31 cellular contexts compared by ENCODE assay signal in genomic region chr15:65991721-65992472, GRCh38.
"Had no signal": no experiment of that assay in that cellular context is flagged by ENCODE, and none has a peak within 500 bp of the region (broad histone marks: within the 10 kb centered on the region; RNA-seq: fewer than 3 reads in every experiment).

No MANE protein-coding gene starts in this region.

- H3K36me3 ChIP-seq: adrenal gland, breast epithelium, SJCRH30 had no signal

- ATAC-seq: activated CD4-positive, CD25-positive, alpha-beta regulatory T cell treated with anti-CD3 and anti-CD28 coated beads, Interleukin-2, amount 50 U/mL, for 24 hours; activated CD8-positive, alpha-beta T cell treated with anti-CD3 and anti-CD28 coated beads for 36 hours; K562; Panc1 had no signal

- H3K9me3 Mint-ChIP-seq: activated CD8-positive, alpha-beta T cell treated with anti-CD3 and anti-CD28 coated beads for 36 hours; activated naive CD4-positive, alpha-beta T cell treated with anti-CD3 and anti-CD28 coated beads, Interleukin-2, amount 10 ng/mL, durations not matched to agents 7 days and 5 days; activated naive CD8-positive, alpha-beta T cell treated with anti-CD3 and anti-CD28 coated beads, Interleukin-2, amount 10 ng/mL, durations not matched to agents 7 days and 5 days; activated T-cell treated with anti-CD3 and anti-CD28 coated beads, Interleukin-2, amount 50 U/mL, for 72 hours; activated T-helper 2 cell treated with anti-CD3 and anti-CD28 coated beads, Interferon-gamma antibody, Interleukin-2, Interleukin-4, amounts not matched to agents 10 μg/mL and 5 μg/mL and 100 μg/mL, durations not matched to agents 14 hours and 24 hours and 36 hours; T-helper 1 cell treated with Interleukin-12 subunit alpha and Interleukin-12 subunit beta and Interleukin-4 antibody, amounts not matched to agents 30 μg/mL and 1 μg/mL, for 36 hours had no signal

- H3K27ac Mint-ChIP-seq: activated CD8-positive, alpha-beta T cell treated with anti-CD3 and anti-CD28 coated beads for 36 hours; activated naive CD4-positive, alpha-beta T cell treated with anti-CD3 and anti-CD28 coated beads, Interleukin-2, amount 10 ng/mL, durations not matched to agents 7 days and 5 days; activated naive CD8-positive, alpha-beta T cell treated with anti-CD3 and anti-CD28 coated beads, Interleukin-2, amount 10 ng/mL, durations not matched to agents 7 days and 5 days; activated T-cell treated with anti-CD3 and anti-CD28 coated beads, Interleukin-2, amount 50 U/mL, for 72 hours; activated T-helper 2 cell treated with anti-CD3 and anti-CD28 coated beads, Interferon-gamma antibody, Interleukin-2, Interleukin-4, amounts not matched to agents 10 μg/mL and 5 μg/mL and 100 μg/mL, durations not matched to agents 14 hours and 24 hours and 36 hours; T-helper 1 cell treated with Interleukin-12 subunit alpha and Interleukin-12 subunit beta and Interleukin-4 antibody, amounts not matched to agents 30 μg/mL and 1 μg/mL, for 36 hours had no signal

- H3K9me3 ChIP-seq: adrenal gland, breast epithelium, SJCRH30 had no signal

- H3K36me3 Mint-ChIP-seq: activated naive CD4-positive, alpha-beta T cell treated with anti-CD3 and anti-CD28 coated beads, Interleukin-2, amount 10 ng/mL, durations not matched to agents 7 days and 5 days; activated naive CD8-positive, alpha-beta T cell treated with anti-CD3 and anti-CD28 coated beads, Interleukin-2, amount 10 ng/mL, durations not matched to agents 7 days and 5 days had no signal

- H3K4me1 ChIP-seq: adrenal gland, breast epithelium, SJCRH30 had no signal

- H3K27me3 ChIP-seq: adrenal gland, SJCRH30 had no signal

- H3K4me3 ChIP-seq: adrenal gland, breast epithelium, K562, SJCRH30 had no signal

- H3K27ac ChIP-seq: adrenal gland, breast epithelium, RWPE1, SJCRH30 had no signal

- DNase-seq: activated CD4-positive, alpha-beta T cell treated with anti-CD3 and anti-CD28 coated beads for 4 hours; activated CD8-positive, alpha-beta memory T cell treated with anti-CD3 and anti-CD28 coated beads, Interleukin-2, amount 50 U/mL, for 4 hours; activated CD8-positive, alpha-beta T cell treated with anti-CD3 and anti-CD28 coated beads for 36 hours; activated gamma-delta T cell treated with Interleukin-2 at 50 U/mL for 16 hours; activated naive CD4-positive, alpha-beta T cell treated with anti-CD3 and anti-CD28 coated beads, Interleukin-2, amount 10 ng/mL, durations not matched to agents 7 days and 5 days; activated naive CD8-positive, alpha-beta T cell treated with anti-CD3 and anti-CD28 coated beads, Interleukin-2, amount 10 ng/mL, durations not matched to agents 7 days and 5 days; activated T-cell treated with anti-CD3 and anti-CD28 coated beads, Interleukin-2, amount 50 U/mL, for 72 hours; adrenal gland; anterior cingulate cortex; caudate nucleus; Karpas-422; MM.1S; NCI-H1417 treated with DMSO at 0.1 percent for 48 hours; NCI-H1694; NCI-H2081; NCI-H2171; NCI-H2227 treated with DMSO at 0.1 percent for 48 hours; NCI-H446 treated with DMSO at 0.1 percent for 48 hours; NCI-H524 treated with DMSO at 0.1 percent for 48 hours; NCI-H774; NK-92 treated with Interleukin-12 subunit alpha and Interleukin-12 subunit beta, amount 100 ng/mL, for 24 hours; OCI-M1; Right ventricle myocardium superior; SJCRH30 had no signal

- H3K4me1 Mint-ChIP-seq: activated naive CD4-positive, alpha-beta T cell treated with anti-CD3 and anti-CD28 coated beads, Interleukin-2, amount 10 ng/mL, durations not matched to agents 7 days and 5 days; activated naive CD8-positive, alpha-beta T cell treated with anti-CD3 and anti-CD28 coated beads, Interleukin-2, amount 10 ng/mL, durations not matched to agents 7 days and 5 days had no signal

- H3K4me3 Mint-ChIP-seq: activated CD8-positive, alpha-beta T cell treated with anti-CD3 and anti-CD28 coated beads for 36 hours; activated naive CD4-positive, alpha-beta T cell treated with anti-CD3 and anti-CD28 coated beads, Interleukin-2, amount 10 ng/mL, durations not matched to agents 7 days and 5 days; activated naive CD8-positive, alpha-beta T cell treated with anti-CD3 and anti-CD28 coated beads, Interleukin-2, amount 10 ng/mL, durations not matched to agents 7 days and 5 days; activated T-cell treated with anti-CD3 and anti-CD28 coated beads, Interleukin-2, amount 50 U/mL, for 72 hours; T-helper 1 cell treated with Interleukin-12 subunit alpha and Interleukin-12 subunit beta and Interleukin-4 antibody, amounts not matched to agents 30 μg/mL and 1 μg/mL, for 36 hours had no signal
